Comparison of ENCODE assay signal across 27 cellular contexts in the genomic region with DNA sequence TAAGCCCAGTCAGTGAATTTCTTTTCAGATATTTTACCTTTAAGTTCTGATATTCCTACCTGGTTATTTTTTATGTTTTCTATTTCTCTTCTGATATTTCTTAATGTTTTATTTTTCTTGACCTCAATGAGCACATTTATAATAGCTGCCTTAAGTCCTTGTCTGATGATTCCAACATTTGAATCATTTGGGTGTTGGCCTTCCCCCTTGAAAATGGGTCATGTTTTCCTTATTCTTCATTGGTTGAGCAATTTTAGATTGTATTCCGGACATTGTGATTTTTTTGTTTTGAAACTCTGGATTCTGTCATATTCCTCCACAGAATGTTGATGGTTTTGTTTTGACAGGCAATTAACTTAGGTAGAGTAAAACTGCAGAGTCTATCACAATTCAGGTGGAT. TPM values are rescaled to one million over a fixed set of nuclear protein-coding genes. Genes with fewer than 3 reads are reported as not detected.
"Had no signal": no experiment of that assay in that cellular context is flagged by ENCODE, and none has a peak within 500 bp of the region (broad histone marks: within the 10 kb centered on the region; RNA-seq: fewer than 3 reads in every experiment).

No MANE protein-coding gene starts in this region.

- H3K27ac ChIP-seq: neutrophil, parathyroid adenoma, psoas muscle, right lobe of liver, sigmoid colon, stomach, thoracic aorta, thyroid gland, tibial nerve, upper lobe of left lung, vagina had no signal

- FAIRE-seq: small intestine, urothelium cell line had no signal

- H3K27me3 ChIP-seq: neutrophil, right lobe of liver, sigmoid colon, stomach, thyroid gland, tibial nerve, upper lobe of left lung, vagina had no signal

- ATAC-seq: natural killer cell treated with Interleukin-12 subunit alpha and Interleukin-12 subunit beta and Interleukin-15 and Interleukin-18, amount 100 ng/mL, for 72 hours; psoas muscle; right cardiac atrium; right lobe of liver; stimulated activated effector memory CD8-positive, alpha-beta T cell treated with anti-CD3 and anti-CD28 coated beads, Interleukin-12 subunit alpha, Interleukin-12 subunit beta, amount 100 ng/mL, for 72 hours; stimulated activated naive B cell treated with anti-CD40 and anti-IgM and Interleukin-4, amounts not matched to agents 10 μg/mL and 1 μg/mL and 100 μg/mL, for 72 hours had no signal

- H3K9me3 ChIP-seq: neutrophil, psoas muscle, right lobe of liver, sigmoid colon, stomach, thoracic aorta, thyroid gland, tibial nerve, upper lobe of left lung, vagina had no signal

- H3K36me3 ChIP-seq: neutrophil, thoracic aorta, thyroid gland, vagina had no signal

- DNase-seq: nephron progenitor cell; nucleus accumbens; psoas muscle; right cardiac atrium; right lobe of liver; sigmoid colon; small intestine; stimulated activated CD4-positive, alpha-beta T cell treated with anti-CD3 and anti-CD28 coated beads, Interleukin-15, amount 100 ng/mL, for 24 hours; stimulated activated CD4-positive, alpha-beta T cell treated with anti-CD3 and anti-CD28 coated beads, Interleukin-2, amount 100 ng/mL, for 24 hours; stimulated activated CD4-positive, alpha-beta T cell treated with anti-CD3 and anti-CD28 coated beads, Interleukin-2, amount 100 ng/mL, for 48 hours; stimulated activated CD4-positive, alpha-beta T cell treated with anti-CD3 and anti-CD28 coated beads, Interleukin-4, amount 100 ng/mL, for 24 hours; stimulated activated naive B cell treated with anti-CD40 and anti-IgM and Interleukin-4, amounts not matched to agents 10 μg/mL and 1 μg/mL and 100 μg/mL, for 72 hours; stimulated activated naive CD4-positive, alpha-beta T cell treated with Interleukin-2 at 50 U/mL for 16 hours; stomach; thyroid gland; trophoblast cell; upper lobe of left lung had no signal

- H3K4me1 ChIP-seq: parathyroid adenoma, psoas muscle, right lobe of liver, sigmoid colon, stomach, thyroid gland, tibial nerve, upper lobe of left lung, vagina had no signal

- H3K4me3 ChIP-seq: psoas muscle, right lobe of liver, sigmoid colon, stomach, thoracic aorta, thyroid gland, tibial nerve, upper lobe of left lung, vagina had no signal

RNA-seq across cellular contexts. Expression of gene ACKR4, which starts 9.7 kb away (rescaled TPM):
- total RNA-seq: natural killer cell treated with Interleukin-12 subunit alpha and Interleukin-12 subunit beta and Interleukin-15 and Interleukin-18, amount 100 ng/mL, for 72 hours; neural crest cell; progenitor cell of endocrine pancreas; vagina had no signal
